11 cellular contexts compared by ENCODE assay signal in the genomic region with DNA sequence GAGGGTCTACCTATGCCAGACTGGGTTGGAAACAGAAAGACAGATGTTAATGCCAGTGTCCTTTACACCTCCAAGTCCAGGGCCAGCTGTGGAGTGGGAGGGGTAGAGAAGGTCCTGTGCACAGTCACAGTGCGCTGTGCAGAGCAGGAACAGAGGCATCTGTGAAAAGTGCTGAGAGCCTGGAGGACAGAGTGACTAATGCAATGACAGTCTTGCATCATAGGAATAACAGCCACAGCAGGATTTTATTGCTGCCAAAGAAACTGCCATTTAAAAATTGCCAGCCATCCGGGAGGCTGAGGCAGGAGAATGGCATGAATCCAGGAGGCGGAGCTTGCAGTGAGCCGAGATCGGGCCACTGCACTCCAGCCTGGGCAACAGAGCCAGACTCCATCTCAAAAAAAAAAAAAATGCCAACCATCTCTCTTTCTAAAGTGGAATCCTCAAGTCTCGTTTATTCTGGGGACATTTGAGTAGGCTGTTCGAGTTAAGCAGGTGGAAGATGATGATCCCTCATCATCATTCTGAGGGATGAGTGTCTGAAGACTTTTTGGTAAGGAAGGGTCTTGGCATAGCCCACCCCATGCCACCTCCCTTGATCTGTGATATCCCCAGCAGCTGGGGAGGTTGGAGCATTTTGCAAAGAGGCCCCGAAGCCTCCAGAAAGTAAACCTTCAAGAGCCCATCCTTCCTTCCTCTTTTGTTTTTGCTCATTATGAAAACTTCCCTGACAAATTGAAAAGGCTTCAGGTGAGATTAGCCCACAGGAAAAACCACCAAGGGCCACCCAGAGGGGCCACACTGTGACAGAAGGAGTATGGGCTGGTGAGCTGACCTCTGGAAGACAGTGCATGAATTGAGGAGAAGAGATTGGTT. TPM values are rescaled to one million over a fixed set of nuclear protein-coding genes. Genes with fewer than 3 reads are reported as not detected.
DNase-seq lines count a peak whose midpoint lies in the region; ATAC-seq and TF ChIP-seq lines count a peak whose summit lies in the region.
"Had no signal": no experiment of that assay in that cellular context is flagged by ENCODE, and none has a peak within 500 bp of the region (broad histone marks: within the 10 kb centered on the region; RNA-seq: fewer than 3 reads in every experiment).

No MANE protein-coding gene starts in this region.

- no peak for TF ChIP-seq POLR2A in right lobe of liver (IDR thresholded peaks at IDR 0.05)

- H3K9me3 Mint-ChIP-seq in HFFc6 (no peaks in the 10 kb centered on the region), T-cell (no peaks in the 10 kb centered on the region)

- H3K9me3 ChIP-seq in right lobe of liver: no peaks in the 10 kb centered on the region
- H3K9me3 ChIP-seq: stomach had no signal

- no peak overlapping the region for H3K4me3 ChIP-seq in right lobe of liver
- H3K4me3 ChIP-seq: stomach had no signal

- POLR2A ChIA-PET in T-cell (lab: Charles Lee): no interaction called here
- POLR2A ChIA-PET in GM10248 (lab: Yijun Ruan, JAX): no interaction called here

- WGBS in right lobe of liver (ENCODE audit: insufficient coverage, low coverage, low lambda C conversion rate, missing lambda C conversion rate): 34% methylated on average over 7 of the region's 8 CpGs

- H3K4me3 Mint-ChIP-seq in HFFc6 (no peak overlapping the region), T-cell (no peak overlapping the region)

- no peak overlapping the region for H3K27ac Mint-ChIP-seq in HFFc6
- H3K27ac Mint-ChIP-seq in T-cell: peak overlapping the region; percentile 75 to 80

- H3K27me3 Mint-ChIP-seq in HFFc6 (ENCODE audit: insufficient read depth): peaks cover 40% of the 10 kb centered on the region
- H3K27me3 Mint-ChIP-seq in T-cell: no peaks in the 10 kb centered on the region

- intact Hi-C loops in right lobe of liver (cut with DNase I): no loop called here

- TF ChIP-seq CTCF in HFFc6 (IDR thresholded peaks at IDR 0.05) (no peak), right lobe of liver (IDR thresholded peaks at IDR 0.05) (no peak), GM10248 (IDR thresholded peaks at IDR 0.05; ENCODE audit: control extremely low read depth, extremely low read depth, low read depth, missing control alignments) (no peak)

- H3K27me3 ChIP-seq in right lobe of liver: no peaks in the 10 kb centered on the region
- H3K27me3 ChIP-seq: stomach had no signal

- CTCF ChIA-PET in T-cell (lab: Charles Lee) (interaction anchor here in 1 of 2 donors (1.0 kb wide), 1 partner anchor 10 kb away, joined by 4 read pairs; a partner anchor contains a TSS), GM10248 (lab: Yijun Ruan, JAX) (interaction anchor here (1.3 to 3.4 kb wide), 2 partner anchors 8 to 285 kb away, joined by 3 to 21 read pairs; a partner anchor contains a TSS)

- H3K36me3 Mint-ChIP-seq in HFFc6 (ENCODE audit: low read depth): no peaks in the 10 kb centered on the region
- H3K36me3 Mint-ChIP-seq in T-cell: no peaks in the 10 kb centered on the region

- H3K4me1 Mint-ChIP-seq in HFFc6 (ENCODE audit: low read depth) (peaks cover 6% of the 10 kb centered on the region; the same call in 1 of the 2 replicates), T-cell (peaks cover 0 to 62% (median 33%) of the 10 kb centered on the region in 3 donors)

- no peaks in the 10 kb centered on the region for H3K36me3 ChIP-seq in right lobe of liver
- H3K36me3 ChIP-seq: stomach had no signal

- H3K27ac ChIP-seq in right lobe of liver: no peak overlapping the region

- DNase-seq in AML-193 (lab: John Stamatoyannopoulos, UW): peak; percentile 96 to 97
- DNase-seq in HFFc6: peak; percentile 41
- DNase-seq in T-cell: no peak
- no peak for DNase-seq in right lobe of liver
- no peak for DNase-seq in SW 1271 (lab: John Stamatoyannopoulos, UW)
- DNase-seq in GM10248 (ENCODE audit: extremely low spot score): no peak
- no peak for DNase-seq in central memory CD4-positive, alpha-beta T cell
- DNase-seq: effector CD8-positive, alpha-beta T cell; stomach had no signal

- H3K4me1 ChIP-seq in right lobe of liver: no peaks in the 10 kb centered on the region

- ATAC-seq in T-cell (replicated peaks in 1 of 4) (peak in 2 of 4 experiments; percentile 33 to 34), right lobe of liver (peak in 3 of 4 donors; percentile 51 to 75 (median 52)), GM19452 (IDR thresholded peaks at IDR 0.05; ENCODE audit: unreplicated experiment) (no peak)
- ATAC-seq: SK-N-SH treated with all-trans-retinoic acid at 6 μM for 48 hours had no signal

RNA-seq across cellular contexts. Expression of a gene that starts 7.7 kb away (rescaled TPM):
- total RNA-seq in HFFc6 (2021; fragmentation: NEBNext Ultra II Directional; extraction: Animal tissue kit (Norgen Biotek cat#: 25700)): not detected
- total RNA-seq in T-cell (10 to 100 TPM in 2 of 5 donors, 1 to 10 TPM in 3; 3.3 to 15.1 (median 8.1) TPM), right lobe of liver (1 to 10 TPM in 3 of 6 experiments, under 1 TPM in 3; 0.66 to 1.5 (median 0.92) TPM)

RNA-seq across cellular contexts. Expression of a gene that starts 9.1 kb away (rescaled TPM):
- not detected for total RNA-seq in HFFc6 (2021; fragmentation: NEBNext Ultra II Directional; extraction: Animal tissue kit (Norgen Biotek cat#: 25700))
- total RNA-seq in T-cell: 10 to 100 TPM in 3 of 5 donors, 1 to 10 TPM in 2; 4.0 to 14.6 (median 10.1) TPM
- total RNA-seq in right lobe of liver: 1 to 10 TPM in 2 of 6 experiments, under 1 TPM in 4; 0.22 to 2.0 (median 0.43) TPM

RNA-seq across cellular contexts. Expression of a gene that starts 45.4 kb away (rescaled TPM):
- under 1 TPM in 2 of 6 experiments, not detected in 4; 0.12 to 0.21 TPM for total RNA-seq in HFFc6 (2021; fragmentation: NEBNext Ultra II Directional; extraction: Animal tissue kit (Norgen Biotek cat#: 25700))
- total RNA-seq in T-cell: 1 to 10 TPM; 1.1 to 2.5 (median 1.6) TPM
- total RNA-seq in right lobe of liver: 1 to 10 TPM in 3 of 6 experiments, under 1 TPM in 3; 0.30 to 2.8 (median 1.3) TPM

Comparison
In these comparisons a context has a peak if more than half of its experiments do, and no peak if none do; other contexts are left out.
1. DNase-seq: peak in AML-193 (2 of 2) and HFFc6 (single experiment); none in T-cell (0 of 34), right lobe of liver (0 of 3), SW 1271 (0 of 2), GM10248 (single experiment) and central memory CD4-positive, alpha-beta T cell (single experiment).